Comparison of ENCODE assay signal across 23 cellular contexts in the genomic region with DNA sequence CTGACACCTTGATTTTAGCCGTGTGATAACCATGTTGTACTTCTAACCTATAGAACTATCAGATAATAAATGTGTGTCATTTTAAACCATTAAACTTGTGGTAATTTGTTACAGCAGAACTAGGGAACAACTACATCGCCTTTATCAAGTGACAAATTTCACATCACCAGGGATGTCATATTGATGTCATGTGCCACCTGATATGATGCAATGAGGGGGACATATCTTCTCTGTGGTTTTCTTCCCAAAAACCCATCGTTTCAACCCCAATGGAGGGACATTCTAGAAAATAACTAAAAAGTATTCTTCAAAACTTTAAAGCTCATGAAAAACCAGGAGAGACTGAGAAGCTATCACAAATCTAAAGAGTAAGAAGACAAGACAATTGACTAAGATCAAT.
A peak's percentile ranks its signal among the peaks of the same experiment; 100 is the strongest.
DNase-seq lines count a peak whose midpoint lies in the region; ATAC-seq, FAIRE-seq and TF ChIP-seq lines count a peak whose summit lies in the region.
"Had no signal": no experiment of that assay in that cellular context is flagged by ENCODE, and none has a peak within 500 bp of the region (broad histone marks: within the 10 kb centered on the region; RNA-seq: fewer than 3 reads in every experiment).

No MANE protein-coding gene starts in this region.

- H3K4me2 ChIP-seq in HCT116 (ENCODE audit: low read length) (no peak overlapping the region), PC-9 (no peak overlapping the region)
- H3K4me2 ChIP-seq: A549; BLaER1 treated with 17β-estradiol and CSF1 and Interleukin-3, amounts not matched to agents 10 nM and 100 nM had no signal

- intact Hi-C loops in Calu3 (cut with micrococcal nuclease; ENCODE audit: unreplicated experiment), result no loop called here
- intact Hi-C loops in HCT116 (cut with micrococcal nuclease), result no loop called here
- intact Hi-C loops in PC-9 (cut with micrococcal nuclease; ENCODE audit: unreplicated experiment), result no loop called here

- H2AFZ ChIP-seq in HCT116 (ENCODE audit: low read depth, low read length, poor library complexity, severe bottlenecking) (no peak overlapping the region), PC-9 (0 out of 2 replicates have a peak overlapping the region, but pooled peaks have one; percentile 53)

- POLR2A ChIA-PET in HCT116 (lab: Charles Lee) (no interaction called here), PC-9 (lab: Charles Lee; ENCODE audit: unreplicated experiment) (interaction anchor here (0.6 kb wide), 1 partner anchor 70 kb away, joined by 6 read pairs; no protein-coding TSS in a partner anchor)

- H3K27ac ChIP-seq in HCT116 (ENCODE audit: low read depth, low read length) (no peak overlapping the region), PC-9 (no peak overlapping the region)
- H3K27ac ChIP-seq: A549; BLaER1 treated with 17β-estradiol and CSF1 and Interleukin-3, amounts not matched to agents 10 nM and 100 nM had no signal

- no peaks in the 10 kb centered on the region for H3K27me3 ChIP-seq in HCT116 (ENCODE audit: insufficient read depth, low read length)
- no peaks in the 10 kb centered on the region for H3K27me3 ChIP-seq in PC-9 (ENCODE audit: insufficient read depth, low read depth)
- H3K27me3 ChIP-seq: BE2C; BLaER1 treated with 17β-estradiol and CSF1 and Interleukin-3, amounts not matched to agents 10 nM and 100 nM had no signal

- H3F3A ChIP-seq in PC-9 (ENCODE audit: insufficient read depth, low read depth), result no peaks in the 10 kb centered on the region

- FAIRE-seq in frontal cortex (lab: Jason Lieb, UNC), result no peak
- FAIRE-seq: A549, GM12891, GM18507, H54 had no signal

- H3K4me3 Mint-ChIP-seq in Calu3 (ENCODE audit: low read depth, unreplicated experiment), result no peak overlapping the region
- H3K4me3 Mint-ChIP-seq: CD14-positive monocyte; CD4-positive, alpha-beta T cell; CD8-positive, alpha-beta memory T cell had no signal

- H3K36me3 ChIP-seq in HCT116 (ENCODE audit: control insufficient read depth in 1 of 2, insufficient read depth in 2 of 2, low read length in 2 of 2), result no peaks in the 10 kb centered on the region
- H3K36me3 ChIP-seq in PC-9 (ENCODE audit: low read depth), result no peaks in the 10 kb centered on the region
- H3K36me3 ChIP-seq: BE2C; BLaER1 treated with 17β-estradiol and CSF1 and Interleukin-3, amounts not matched to agents 10 nM and 100 nM had no signal

- H3K9me3 ChIP-seq in HCT116 (ENCODE audit: control insufficient read depth in 1 of 2, insufficient read depth in 1 of 2, low read depth in 1 of 2, low read length in 2 of 2), result no peaks in the 10 kb centered on the region
- H3K9me3 ChIP-seq in PC-9 (ENCODE audit: insufficient read depth, low read depth), result peaks cover 5% of the 10 kb centered on the region; the same call in 1 of the 2 replicates
- H3K9me3 ChIP-seq: A549; BE2C; BLaER1 treated with 17β-estradiol and CSF1 and Interleukin-3, amounts not matched to agents 10 nM and 100 nM had no signal

- H3K79me2 ChIP-seq in HCT116 (ENCODE audit: insufficient read depth, low read length) (no peaks in the 10 kb centered on the region), PC-9 (ENCODE audit: low read depth) (no peaks in the 10 kb centered on the region)

- H4K20me1 ChIP-seq in HCT116 (ENCODE audit: insufficient read depth), result no peaks in the 10 kb centered on the region
- H4K20me1 ChIP-seq in PC-9 (ENCODE audit: insufficient read depth), result no peaks in the 10 kb centered on the region
- H4K20me1 ChIP-seq: BLaER1 treated with 17β-estradiol and CSF1 and Interleukin-3, amounts not matched to agents 10 nM and 100 nM had no signal

- peaks cover 29% of the 10 kb centered on the region for H3K4me1 Mint-ChIP-seq in Calu3 (ENCODE audit: low read depth, unreplicated experiment)
- H3K4me1 Mint-ChIP-seq: CD14-positive monocyte had no signal

- DNase-seq in Calu3, result no peak
- DNase-seq in HCT116 (ENCODE audit: low read depth, low spot score), result no peak
- no peak for DNase-seq in PC-9
- no peak for DNase-seq in frontal cortex (ENCODE audit: low spot score in 2 of 2)
- no peak for DNase-seq in NCI-H69 (lab: John Stamatoyannopoulos, UW)
- no peak for DNase-seq in stimulated activated CD4-positive, alpha-beta T cell treated with anti-CD3 and anti-CD28 coated beads, Interleukin-2, amount 100 ng/mL, for 24 hours
- DNase-seq: 8988T; ACHN; AML-193; BE2C; CD4-positive, alpha-beta T cell; CD8-positive, alpha-beta memory T cell; DMS53; DMS79 treated with DMSO at 0.1 percent for 48 hours; GF-D8; GOT3; HCEC 1CT had no signal

- no peak overlapping the region for H3K4me3 ChIP-seq in HCT116 (replicated peaks in 1 of 2; ENCODE audit: low read depth in 1 of 2, low read length in 2 of 2)
- no peak overlapping the region for H3K4me3 ChIP-seq in PC-9
- H3K4me3 ChIP-seq: A549; BLaER1 treated with 17β-estradiol and CSF1 and Interleukin-3, amounts not matched to agents 10 nM and 100 nM had no signal

- no peak for ATAC-seq in HCT116
- ATAC-seq: A549 had no signal

- H3K27me3 Mint-ChIP-seq in Calu3 (ENCODE audit: unreplicated experiment), result no peaks in the 10 kb centered on the region
- H3K27me3 Mint-ChIP-seq: CD4-positive, alpha-beta T cell; CD8-positive, alpha-beta memory T cell had no signal

- TF ChIP-seq CTCF in Calu3 (IDR thresholded peaks at IDR 0.05; ENCODE audit: unreplicated experiment) (no peak), HCT116 (IDR thresholded peaks at IDR 0.05 in 2 of 3, conservative IDR thresholded peaks at IDR 0.05 in 1 of 3; ENCODE audit: borderline replicate concordance in 1 of 3, insufficient read depth in 1 of 3, low read depth in 2 of 3, low read length in 2 of 3) (no peak), PC-9 (conservative IDR thresholded peaks at IDR 0.05) (no peak)

- CTCF ChIA-PET in Calu3 (lab: Charles Lee), result no interaction called here
- CTCF ChIA-PET in HCT116 (lab: Charles Lee), result no interaction called here
- CTCF ChIA-PET in PC-9 (lab: Charles Lee), result no interaction called here

- peak overlapping the region; percentile 2 for H3K27ac Mint-ChIP-seq in Calu3 (ENCODE audit: unreplicated experiment)
- H3K27ac Mint-ChIP-seq: CD14-positive monocyte; CD4-positive, alpha-beta T cell; CD8-positive, alpha-beta memory T cell had no signal

- no TSS peak for BruUV-seq in Calu3 (replicated peaks; lab: Mats Ljungman, UMichigan)
- no TSS peak for BruUV-seq in HCT116 (replicated peaks; lab: Mats Ljungman, UMichigan)
- no TSS peak for BruUV-seq in PC-9 (replicated peaks; lab: Mats Ljungman, UMichigan)

- H3K4me1 ChIP-seq in HCT116 (ENCODE audit: control insufficient read depth in 1 of 2, insufficient read depth in 2 of 2, low read length in 2 of 2) (peaks cover 8 to 20% of the 10 kb centered on the region in 2 experiments; a peak in 3 of 4 replicates), PC-9 (replicated peaks; ENCODE audit: insufficient read depth) (peaks cover 13% of the 10 kb centered on the region; the same call in 1 of the 2 replicates)
- H3K4me1 ChIP-seq: A549; BE2C; BLaER1 treated with 17β-estradiol and CSF1 and Interleukin-3, amounts not matched to agents 10 nM and 100 nM had no signal

- no peaks in the 10 kb centered on the region for H3K9me3 Mint-ChIP-seq in Calu3 (ENCODE audit: low read depth, unreplicated experiment)
- H3K9me3 Mint-ChIP-seq: CD4-positive, alpha-beta T cell; CD8-positive, alpha-beta memory T cell had no signal

- no peak for TF ChIP-seq POLR2A in HCT116 (IDR thresholded peaks at IDR 0.05; ENCODE audit: borderline replicate concordance, extremely low read depth, insufficient read depth, insufficient read length)

- TF ChIP-seq RAD21 in HCT116 (IDR thresholded peaks at IDR 0.05; ENCODE audit: low read depth), result no peak

- no peak overlapping the region for H3K9ac ChIP-seq in HCT116 (ENCODE audit: low read length)
- H3K9ac ChIP-seq: BLaER1 treated with 17β-estradiol and CSF1 and Interleukin-3, amounts not matched to agents 10 nM and 100 nM had no signal

- RAD21 ChIA-PET in HCT116 (lab: Charles Lee; ENCODE audit: low non-redundant PET in 1 of 2, low total read pairs in 2 of 2, uncharacterized antibody in 2 of 2, unreplicated experiment in 2 of 2), result no interaction called here

- no peaks in the 10 kb centered on the region for H3K9me2 ChIP-seq in HCT116 (ENCODE audit: insufficient read depth)
- peaks cover 9% of the 10 kb centered on the region; the same call in 1 of the 2 replicates for H3K9me2 ChIP-seq in PC-9 (ENCODE audit: insufficient read depth)

- peaks cover 6% of the 10 kb centered on the region for H3K36me3 Mint-ChIP-seq in Calu3 (ENCODE audit: insufficient read depth, unreplicated experiment)
- H3K36me3 Mint-ChIP-seq: CD14-positive monocyte; CD8-positive, alpha-beta memory T cell had no signal

TF ChIP-seq in HCT116, 20 proteins besides CTCF, POLR2A, EP300 and RAD21:
- TF ChIP-seq CEBPB (IDR thresholded peaks at IDR 0.05; ENCODE audit: low read depth) (0 out of 2 replicates have a peak, but pooled peaks have one; percentile 26), EGR1 (IDR thresholded peaks at IDR 0.05; ENCODE audit: low read depth) (no peak)
